In genomic region chr9:12774861-12775367, GRCh38 we compare ENCODE assay signal across 8 cellular contexts. TPM values are rescaled to one million over a fixed set of nuclear protein-coding genes. Genes with fewer than 3 reads are reported as not detected.
DNase-seq lines count a peak whose midpoint lies in the region; ATAC-seq and TF ChIP-seq lines count a peak whose summit lies in the region.

A gene with protein sequence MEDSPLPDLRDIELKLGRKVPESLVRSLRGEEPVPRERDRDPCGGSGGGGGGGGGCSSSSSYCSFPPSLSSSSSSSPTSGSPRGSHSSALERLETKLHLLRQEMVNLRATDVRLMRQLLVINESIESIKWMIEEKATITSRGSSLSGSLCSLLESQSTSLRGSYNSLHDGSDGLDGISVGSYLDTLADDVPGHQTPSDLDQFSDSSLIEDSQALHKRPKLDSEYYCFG (plus strand): TSS chr9:12775020. CDS start chr9:12775716, 696 bp downstream.

- H3K79me1 ChIP-seq in neuronal stem cell (ENCODE audit: low read depth, low read length), result no peaks in the 10 kb centered on the region

- H3K4me3 ChIP-seq in MG63, result peak within 1 kb of the TSS; percentile 70
- peak within 1 kb of the TSS; percentile 72 to 94 for H3K4me3 ChIP-seq in neuronal stem cell (ENCODE audit: low read length in 2 of 2)

- H4K8ac ChIP-seq in neuronal stem cell (ENCODE audit: low read depth, low read length), result no peak within 1 kb of the TSS

- DNase-seq in DMS 273 treated with DMSO at 0.1 percent for 48 hours (lab: John Stamatoyannopoulos, UW) (peak; percentile 72), MG63 (peak; percentile 90), globus pallidus (ENCODE audit: low spot score) (peak; percentile 77), neuronal stem cell (ENCODE audit: low spot score) (peak; percentile 49), activated gamma-delta T cell (lab: John Stamatoyannopoulos, UW) (no peak)
- DNase-seq in stimulated activated CD4-positive, alpha-beta T cell treated with anti-CD3 and anti-CD28 coated beads, Interleukin-4, amount 100 ng/mL, for 4 hours, result no peak

- H3K9ac ChIP-seq in neuronal stem cell (ENCODE audit: low read depth, low read length, poor library complexity), result peak within 1 kb of the TSS; percentile 82

- peak within 1 kb of the TSS; percentile 89 for H3K4me2 ChIP-seq in neuronal stem cell (ENCODE audit: insufficient read depth, low read length, poor library complexity, severe bottlenecking)

- H4K91ac ChIP-seq in neuronal stem cell (ENCODE audit: low read depth, low read length, poor library complexity), result no peak within 1 kb of the TSS

- no peak within 1 kb of the TSS for H2AK5ac ChIP-seq in neuronal stem cell (ENCODE audit: low read depth, low read length)

- H3K4ac ChIP-seq in neuronal stem cell (ENCODE audit: low read length), result no peak within 1 kb of the TSS

- H2BK5ac ChIP-seq in neuronal stem cell (ENCODE audit: low read length), result no peak within 1 kb of the TSS

- no peak within 1 kb of the TSS for H3K14ac ChIP-seq in neuronal stem cell (ENCODE audit: low read length)

- peaks cover 10% of the 10 kb centered on the region; the same call in 1 of the 2 replicates for H3K36me3 ChIP-seq in MG63
- no peaks in the 10 kb centered on the region for H3K36me3 ChIP-seq in neuronal stem cell (replicated peaks in 1 of 2; ENCODE audit: control insufficient read depth in 2 of 2, insufficient read depth in 2 of 2, low read length in 2 of 2)

- H3K9me3 ChIP-seq in MG63 (no peaks in the 10 kb centered on the region), neuronal stem cell (replicated peaks in 1 of 2; ENCODE audit: control insufficient read depth in 2 of 2, insufficient read depth in 1 of 2, low read depth in 1 of 2, low read length in 2 of 2) (no peaks in the 10 kb centered on the region)

- no peak for ATAC-seq in GM21619 (IDR thresholded peaks at IDR 0.05; ENCODE audit: unreplicated experiment)

- no peak within 1 kb of the TSS for H3K23ac ChIP-seq in neuronal stem cell (ENCODE audit: low read depth, low read length, poor library complexity)

- WGBS in neuronal stem cell (ENCODE audit: extremely low coverage in 2 of 2, insufficient read length in 2 of 2, insufficient replicate concordance in 1 of 2), 2 donors, result no CpG with 5 or more reads among the region's 17 CpGs

- peak within 1 kb of the TSS; percentile 63 for H2BK12ac ChIP-seq in neuronal stem cell (ENCODE audit: low read length)

- H3K4me1 ChIP-seq in neuronal stem cell (ENCODE audit: control insufficient read depth in 2 of 2, insufficient read depth in 1 of 2, low read depth in 1 of 2, low read length in 2 of 2), result peaks cover 2% of the 10 kb centered on the region in 2 donors

- H2BK15ac ChIP-seq in neuronal stem cell (ENCODE audit: low read length), result peak within 1 kb of the TSS; percentile 79

- peak within 1 kb of the TSS; percentile 100 for H2AFZ ChIP-seq in neuronal stem cell (ENCODE audit: low read length)

- no peak for TF ChIP-seq CTCF in VCaP (conservative IDR thresholded peaks at IDR 0.05)

- H2BK120ac ChIP-seq in neuronal stem cell (ENCODE audit: low read depth, low read length), result peak within 1 kb of the TSS; percentile 47

- peaks cover 8% of the 10 kb centered on the region for H3K27me3 ChIP-seq in MG63
- H3K27me3 ChIP-seq in neuronal stem cell (ENCODE audit: control insufficient read depth in 3 of 3, insufficient read depth in 3 of 3, low read depth in 1 of 3, low read length in 3 of 3), result no peaks in the 10 kb centered on the region

- H3K18ac ChIP-seq in neuronal stem cell (ENCODE audit: low read length), result peak within 1 kb of the TSS; percentile 99

- H3K27ac ChIP-seq in VCaP (peak within 1 kb of the TSS; percentile 80), neuronal stem cell (replicated peaks; ENCODE audit: low read length) (no peak within 1 kb of the TSS)

RNA-seq across cellular contexts. Expression of the gene that starts here (rescaled TPM):
- 67.0 and 69.9 TPM in 2 replicates for total RNA-seq in MG63 (2014; rRNA removed; shearing (Covaris generic); ENCODE audit: low replicate concordance)
- polyA plus RNA-seq in neuronal stem cell (2013, experiment 1 of 2), result 1.3 TPM
- polyA plus RNA-seq in neuronal stem cell (2013, experiment 2 of 2), result 1.0 TPM

Comparison
In these comparisons a context has a peak if more than half of its experiments do, and no peak if none do; other contexts are left out.
1. DNase-seq: peak in DMS 273 treated with DMSO at 0.1 percent for 48 hours (single experiment), MG63 (single experiment), globus pallidus (single experiment) and neuronal stem cell (single experiment); none in stimulated activated CD4-positive, alpha-beta T cell treated with anti-CD3 and anti-CD28 coated beads, Interleukin-4, amount 100 ng/mL, for 4 hours (0 of 2) and activated gamma-delta T cell (single experiment).